In the genomic region with DNA sequence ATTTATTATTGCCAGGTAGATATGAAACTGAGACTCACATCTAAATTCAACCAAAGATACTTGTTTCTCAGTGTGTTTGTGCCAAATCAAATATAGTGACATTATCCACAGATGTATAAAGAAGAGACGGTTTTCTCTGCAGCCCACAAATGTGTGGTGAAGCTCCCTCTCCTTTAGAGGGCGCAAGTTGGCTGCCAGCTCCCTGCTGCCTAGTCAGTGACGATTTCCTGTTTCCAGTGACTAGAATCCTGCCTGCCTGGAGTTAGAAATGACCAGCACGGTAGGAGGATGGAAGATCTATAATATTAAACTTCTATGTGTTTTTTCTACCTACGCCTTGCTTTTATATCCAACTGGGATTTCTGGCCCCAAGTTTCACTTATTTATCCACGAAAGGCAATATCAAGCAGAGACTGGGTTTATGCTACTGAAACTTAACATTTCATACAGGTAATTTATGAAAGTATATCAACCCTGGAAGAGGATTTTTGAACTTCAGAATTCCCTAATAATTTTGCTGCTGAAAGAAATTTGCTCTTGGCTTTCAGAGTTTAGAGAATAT, we compare ENCODE assay signal across 9 cellular contexts.
DNase-seq lines count a peak whose midpoint lies in the region; ATAC-seq and TF ChIP-seq lines count a peak whose summit lies in the region.
"Had no signal": no experiment of that assay in that cellular context is flagged by ENCODE, and none has a peak within 500 bp of the region (broad histone marks: within the 10 kb centered on the region; RNA-seq: fewer than 3 reads in every experiment).

No MANE protein-coding gene starts in this region.

- no peaks in the 10 kb centered on the region for H3K27me3 Mint-ChIP-seq in WTC11 (ENCODE audit: low read depth)
- H3K27me3 Mint-ChIP-seq in nephron (ENCODE audit: low read depth) = no peaks in the 10 kb centered on the region

- no peaks in the 10 kb centered on the region for H3K36me3 Mint-ChIP-seq in WTC11
- no peaks in the 10 kb centered on the region for H3K36me3 Mint-ChIP-seq in nephron (ENCODE audit: low read depth)

- no peaks in the 10 kb centered on the region for H3K4me1 ChIP-seq in psoas muscle

- no peaks in the 10 kb centered on the region for H3K9me3 ChIP-seq in psoas muscle

- H3K4me1 Mint-ChIP-seq in WTC11 (peaks cover 26% of the 10 kb centered on the region), nephron (no peaks in the 10 kb centered on the region)

- CTCF ChIA-PET in WTC11 (lab: Charles Lee) = interaction anchor here (0.6 to 1.5 kb wide), 7 partner anchors 8 to 215 kb away, joined by 3 to 8 read pairs (median 4); no protein-coding TSS in a partner anchor

- H3K27ac ChIP-seq in psoas muscle = no peak overlapping the region
- H3K27ac ChIP-seq: epithelial cell of prostate had no signal

- H3K4me3 Mint-ChIP-seq in WTC11 (no peak overlapping the region), nephron (peak overlapping the region; percentile 44 to 63 (median 53))

- H3K36me3 ChIP-seq in psoas muscle (ENCODE audit: insufficient read depth in 1 of 2, low read depth in 1 of 2) = no peaks in the 10 kb centered on the region

- no peaks in the 10 kb centered on the region for H3K9me3 Mint-ChIP-seq in WTC11
- no peaks in the 10 kb centered on the region for H3K9me3 Mint-ChIP-seq in nephron

- DNase-seq in DMS53 (lab: John Stamatoyannopoulos, UW) = peak; percentile 62
- DNase-seq in NCI-H1048 (lab: John Stamatoyannopoulos, UW) = peak; percentile 51
- DNase-seq in WTC11 (ENCODE audit: low spot score) = peak; percentile 56
- DNase-seq in DMS114 treated with DMSO at 0.1 percent for 48 hours (lab: John Stamatoyannopoulos, UW; ENCODE audit: unreplicated experiment) = no peak
- no peak for DNase-seq in psoas muscle
- no peak for DNase-seq in posterior vena cava (ENCODE audit: low spot score)

- no peak overlapping the region for H3K27ac Mint-ChIP-seq in WTC11
- peak overlapping the region; percentile 32 to 60 (median 55) for H3K27ac Mint-ChIP-seq in nephron

- no peaks in the 10 kb centered on the region for H3K27me3 ChIP-seq in psoas muscle (ENCODE audit: insufficient read depth in 3 of 3, low read length in 2 of 3)

- ATAC-seq in GM21737 (IDR thresholded peaks at IDR 0.05; ENCODE audit: unreplicated experiment) (peak; percentile 62), WTC11 (peak; percentile 99), psoas muscle (no peak)

- H3K4me3 ChIP-seq in psoas muscle = no peak overlapping the region

- 34 to 38% (median 35%) methylated on average over 6 of the region's 6 CpGs for WGBS in psoas muscle, 3 donors

- TF ChIP-seq CTCF in WTC11 (IDR thresholded peaks at IDR 0.05) (peak; percentile 51; the same call in 1 of the 2 replicates), nephron (IDR thresholded peaks at IDR 0.05; ENCODE audit: unreplicated experiment in 3 of 3) (peak; percentile 51 to 61 (median 56)), psoas muscle (IDR thresholded peaks at IDR 0.05) (no peak)

- POLR2A ChIA-PET in WTC11 (lab: Charles Lee) = no interaction called here

- intact Hi-C loops in psoas muscle (cut with DNase I) (no loop called here), posterior vena cava (cut with DNase I) (no loop called here)

TF ChIP-seq in WTC11, 78 proteins besides CTCF, POLR2A, EP300 and RAD21:
- TF ChIP-seq ZNF121 (CRISPR knock-in tag; IDR thresholded peaks at IDR 0.05) = no peak
- TF ChIP-seq CREM (CRISPR knock-in tag; IDR thresholded peaks at IDR 0.05) = 0 out of 2 replicates have a peak, but pooled peaks have one; percentile 33
- TF ChIP-seq SMAD3 (CRISPR knock-in tag; IDR thresholded peaks at IDR 0.05; ENCODE audit: borderline replicate concordance) = no peak
- TF ChIP-seq ZBTB21 (CRISPR knock-in tag; IDR thresholded peaks at IDR 0.05; ENCODE audit: borderline replicate concordance) = 0 out of 2 replicates have a peak, but pooled peaks have one; percentile 18
TF ChIP-seq in WTC11: peak in this region for 2.

Comparison
In these comparisons a context has a peak if more than half of its experiments do, and no peak if none do; other contexts are left out.
1. DNase-seq: peak in DMS53 (single experiment), NCI-H1048 (single experiment) and WTC11 (single experiment); none in DMS114 treated with DMSO at 0.1 percent for 48 hours (single experiment), psoas muscle (0 of 2) and posterior vena cava (single experiment).
2. ATAC-seq: peak in GM21737 (single experiment) and WTC11 (single experiment); none in psoas muscle (0 of 4).